In the genomic region with DNA sequence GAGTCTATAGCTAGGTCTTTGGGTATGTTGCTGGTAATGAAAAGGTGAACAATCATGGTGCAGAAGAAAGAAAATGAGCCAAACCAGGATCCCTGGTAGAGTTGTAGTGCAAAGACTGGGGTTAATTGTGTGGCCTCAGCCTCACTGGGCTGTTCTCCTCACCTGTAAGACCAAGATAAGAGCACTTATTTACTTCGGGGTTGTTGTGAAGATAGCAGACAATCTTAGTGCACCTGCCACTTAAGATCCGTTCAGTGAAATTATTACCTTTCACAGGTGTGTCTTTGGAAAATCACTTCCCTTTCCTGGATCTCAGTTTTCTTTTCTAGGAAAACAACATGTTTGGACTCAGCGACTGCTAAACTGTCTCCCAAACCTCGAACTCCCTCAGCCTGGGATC, we compare ENCODE assay signal across 8 cellular contexts. TPM values are rescaled to one million over a fixed set of nuclear protein-coding genes. Genes with fewer than 3 reads are reported as not detected.
A peak's percentile ranks its signal among the peaks of the same experiment; 100 is the strongest.
DNase-seq lines count a peak whose midpoint lies in the region; ATAC-seq, FAIRE-seq and TF ChIP-seq lines count a peak whose summit lies in the region.

No MANE protein-coding gene starts in this region.

- no peak for TF ChIP-seq RAD21 in neural cell (conservative IDR thresholded peaks at IDR 0.05)

- H3K4me3 ChIP-seq in BLaER1 treated with 17β-estradiol and CSF1 and Interleukin-3, amounts not matched to agents 10 nM and 100 nM = peak overlapping the region in 9 of 10 experiments; percentile 50 to 72 (median 63); a peak in 15 of 20 replicates
- H3K4me3 ChIP-seq in MG63 = peak overlapping the region; percentile 58
- peak overlapping the region; percentile 32 to 86 (median 68) for H3K4me3 ChIP-seq in dorsolateral prefrontal cortex
- H3K4me3 ChIP-seq in neural cell (ENCODE audit: low read length) = peak overlapping the region; percentile 75

- peak overlapping the region; percentile 3 for H2AFZ ChIP-seq in neural cell (ENCODE audit: low read depth, low read length)

- peak overlapping the region; percentile 72 to 91 (median 84) for H3K4me2 ChIP-seq in BLaER1 treated with 17β-estradiol and CSF1 and Interleukin-3, amounts not matched to agents 10 nM and 100 nM
- peak overlapping the region; percentile 57 for H3K4me2 ChIP-seq in neural cell (ENCODE audit: low read length)

- TF ChIP-seq CTCF in dorsolateral prefrontal cortex (IDR thresholded peaks at IDR 0.05 in 54 of 56, conservative IDR thresholded peaks at IDR 0.05 in 2 of 56; ENCODE audit: low read depth in 1 of 56, partially characterized antibody in 56 of 56) (no peak), neural cell (IDR thresholded peaks at IDR 0.05; ENCODE audit: poor library complexity, severe bottlenecking) (no peak)

- ATAC-seq in GM19023 (IDR thresholded peaks at IDR 0.05; ENCODE audit: unreplicated experiment) (no peak), HG03565 (IDR thresholded peaks at IDR 0.05; ENCODE audit: unreplicated experiment) (no peak)

- no peaks in the 10 kb centered on the region for H3K79me2 ChIP-seq in neural cell (replicated peaks; ENCODE audit: insufficient read depth, low read length)

- H3K36me3 ChIP-seq in BLaER1 treated with 17β-estradiol and CSF1 and Interleukin-3, amounts not matched to agents 10 nM and 100 nM = no peaks in the 10 kb centered on the region
- H3K36me3 ChIP-seq in MG63 (no peaks in the 10 kb centered on the region; the same call in 1 of the 2 replicates), neural cell (ENCODE audit: insufficient read depth, low read length) (no peaks in the 10 kb centered on the region)

- no peak for TF ChIP-seq EP300 in neural cell (conservative IDR thresholded peaks at IDR 0.05; ENCODE audit: poor library complexity, severe bottlenecking)

- peaks cover 0 to 29% (median 0%) of the 10 kb centered on the region in 11 experiments; a peak in 5 of 22 replicates for H3K9me3 ChIP-seq in BLaER1 treated with 17β-estradiol and CSF1 and Interleukin-3, amounts not matched to agents 10 nM and 100 nM (replicated peaks in 1 of 11)
- H3K9me3 ChIP-seq in MG63 (no peaks in the 10 kb centered on the region), neural cell (ENCODE audit: low read length) (no peaks in the 10 kb centered on the region)

- DNase-seq in MG63 (no peak), dorsolateral prefrontal cortex (no peak), dedifferentiated amniotic fluid mesenchymal stem cell (ENCODE audit: extremely low spot score) (no peak), HTR-8/SVneo (ENCODE audit: insufficient read length, low spot score) (no peak)

- no peaks in the 10 kb centered on the region for H4K20me1 ChIP-seq in BLaER1 treated with 17β-estradiol and CSF1 and Interleukin-3, amounts not matched to agents 10 nM and 100 nM
- no peaks in the 10 kb centered on the region for H4K20me1 ChIP-seq in neural cell (ENCODE audit: insufficient read depth)

- H3F3A ChIP-seq in neural cell (ENCODE audit: insufficient read depth, low read length, poor library complexity, severe bottlenecking) = peaks cover 4% of the 10 kb centered on the region

- H3K4me1 ChIP-seq in BLaER1 treated with 17β-estradiol and CSF1 and Interleukin-3, amounts not matched to agents 10 nM and 100 nM = peaks cover 35 to 77% (median 69%) of the 10 kb centered on the region in 10 experiments

- peak overlapping the region; percentile 84 to 98 (median 93); a peak in 20 of 22 replicates for H3K9ac ChIP-seq in BLaER1 treated with 17β-estradiol and CSF1 and Interleukin-3, amounts not matched to agents 10 nM and 100 nM
- H3K9ac ChIP-seq in neural cell (ENCODE audit: low read length) = no peak overlapping the region

- intact Hi-C loops in dorsolateral prefrontal cortex (cut with DNase I) = loop anchor here (1.0 to 10.0 kb wide), 7 partner anchors 393 to 512 kb away; a partner anchor contains a TSS

- H3K9me2 ChIP-seq in neural cell (ENCODE audit: insufficient read depth, low read length) = no peaks in the 10 kb centered on the region

- H3K27me3 ChIP-seq in BLaER1 treated with 17β-estradiol and CSF1 and Interleukin-3, amounts not matched to agents 10 nM and 100 nM = no peaks in the 10 kb centered on the region
- H3K27me3 ChIP-seq in MG63 (no peaks in the 10 kb centered on the region), dorsolateral prefrontal cortex (no peaks in the 10 kb centered on the region), neural cell (ENCODE audit: insufficient read depth, low read depth, low read length) (no peaks in the 10 kb centered on the region)

- H3K27ac ChIP-seq in BLaER1 treated with 17β-estradiol and CSF1 and Interleukin-3, amounts not matched to agents 10 nM and 100 nM = peak overlapping the region; percentile 88 to 100 (median 97)
- H3K27ac ChIP-seq in dorsolateral prefrontal cortex (peak overlapping the region in 56 of 59 donors; percentile 69 to 99 (median 96)), neural cell (ENCODE audit: low read length) (no peak overlapping the region)

- FAIRE-seq in HTR-8/SVneo (lab: Jason Lieb, UNC) = no peak

TF ChIP-seq in neural cell, 6 proteins besides CTCF, POLR2A, EP300 and RAD21:
- TF ChIP-seq MXI1 (conservative IDR thresholded peaks at IDR 0.05; ENCODE audit: poor library complexity, severe bottlenecking) = no peak
- no peak for TF ChIP-seq TAF1 (IDR thresholded peaks at IDR 0.05; ENCODE audit: low read depth)
- TF ChIP-seq POLR2AphosphoS5 (IDR thresholded peaks at IDR 0.05) = no peak
- TF ChIP-seq SMC3 (conservative IDR thresholded peaks at IDR 0.05; ENCODE audit: poor library complexity) = no peak
- TF ChIP-seq, protein P1, sequence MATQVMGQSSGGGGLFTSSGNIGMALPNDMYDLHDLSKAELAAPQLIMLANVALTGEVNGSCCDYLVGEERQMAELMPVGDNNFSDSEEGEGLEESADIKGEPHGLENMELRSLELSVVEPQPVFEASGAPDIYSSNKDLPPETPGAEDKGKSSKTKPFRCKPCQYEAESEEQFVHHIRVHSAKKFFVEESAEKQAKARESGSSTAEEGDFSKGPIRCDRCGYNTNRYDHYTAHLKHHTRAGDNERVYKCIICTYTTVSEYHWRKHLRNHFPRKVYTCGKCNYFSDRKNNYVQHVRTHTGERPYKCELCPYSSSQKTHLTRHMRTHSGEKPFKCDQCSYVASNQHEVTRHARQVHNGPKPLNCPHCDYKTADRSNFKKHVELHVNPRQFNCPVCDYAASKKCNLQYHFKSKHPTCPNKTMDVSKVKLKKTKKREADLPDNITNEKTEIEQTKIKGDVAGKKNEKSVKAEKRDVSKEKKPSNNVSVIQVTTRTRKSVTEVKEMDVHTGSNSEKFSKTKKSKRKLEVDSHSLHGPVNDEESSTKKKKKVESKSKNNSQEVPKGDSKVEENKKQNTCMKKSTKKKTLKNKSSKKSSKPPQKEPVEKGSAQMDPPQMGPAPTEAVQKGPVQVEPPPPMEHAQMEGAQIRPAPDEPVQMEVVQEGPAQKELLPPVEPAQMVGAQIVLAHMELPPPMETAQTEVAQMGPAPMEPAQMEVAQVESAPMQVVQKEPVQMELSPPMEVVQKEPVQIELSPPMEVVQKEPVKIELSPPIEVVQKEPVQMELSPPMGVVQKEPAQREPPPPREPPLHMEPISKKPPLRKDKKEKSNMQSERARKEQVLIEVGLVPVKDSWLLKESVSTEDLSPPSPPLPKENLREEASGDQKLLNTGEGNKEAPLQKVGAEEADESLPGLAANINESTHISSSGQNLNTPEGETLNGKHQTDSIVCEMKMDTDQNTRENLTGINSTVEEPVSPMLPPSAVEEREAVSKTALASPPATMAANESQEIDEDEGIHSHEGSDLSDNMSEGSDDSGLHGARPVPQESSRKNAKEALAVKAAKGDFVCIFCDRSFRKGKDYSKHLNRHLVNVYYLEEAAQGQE (IDR thresholded peaks at IDR 0.05; ENCODE audit: borderline replicate concordance) = no peak
- no peak for TF ChIP-seq EZH2 (IDR thresholded peaks at IDR 0.05; ENCODE audit: borderline replicate concordance, insufficient read depth, low read length, poor library complexity, severe bottlenecking)

RNA-seq across cellular contexts. Expression of a gene that starts 1.3 kb away (rescaled TPM):
- 15.4 and 17.9 TPM in 2 replicates for total RNA-seq in MG63 (2014; rRNA removed; shearing (Covaris generic); ENCODE audit: low replicate concordance)
- total RNA-seq in dorsolateral prefrontal cortex = 10 to 100 TPM; 23.4 to 68.4 (median 36.5) TPM
- 7.1 and 7.4 TPM in 2 replicates for polyA plus RNA-seq in neural cell
- 26.1 and 28.0 TPM in 2 replicates for polyA minus RNA-seq in neural cell
